In the genomic region with DNA sequence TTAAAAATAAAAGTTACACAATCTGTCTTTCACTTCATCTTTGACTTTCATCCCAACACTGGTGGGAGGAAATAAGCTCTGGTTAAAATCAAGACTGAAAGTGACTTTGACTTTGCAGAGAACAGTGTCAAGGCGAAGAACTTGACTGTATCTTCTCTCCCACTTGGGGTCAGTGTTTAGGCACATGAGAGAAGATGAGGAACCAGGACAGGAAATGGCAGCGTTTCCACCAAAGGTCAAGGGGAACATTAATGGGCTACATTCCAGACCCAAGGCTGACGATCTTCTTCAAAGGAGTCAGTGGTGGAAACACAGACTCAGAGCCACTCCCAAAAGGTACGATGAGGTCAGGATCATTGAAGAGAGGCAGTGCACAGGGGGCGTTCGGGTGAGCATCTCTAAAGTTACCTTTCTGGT, we compare ENCODE assay signal across 8 cellular contexts.
DNase-seq lines count a peak whose midpoint lies in the region; ATAC-seq and TF ChIP-seq lines count a peak whose summit lies in the region.

No MANE protein-coding gene starts in this region.

- peak; percentile 40 for TF ChIP-seq CTCF in Calu3 (IDR thresholded peaks at IDR 0.05; ENCODE audit: unreplicated experiment)
- peak; percentile 50 for TF ChIP-seq CTCF in astrocyte of the cerebellum (IDR thresholded peaks at IDR 0.05; ENCODE audit: low read depth, low read length, missing control alignments)
- peak; percentile 64 for TF ChIP-seq CTCF in type B pancreatic cell (conservative IDR thresholded peaks at IDR 0.05)

- intact Hi-C loops in Calu3 (cut with micrococcal nuclease; ENCODE audit: unreplicated experiment) = loop anchor here (1.0 to 2.0 kb wide), 2 partner anchors 607 to 613 kb away; no protein-coding TSS in a partner anchor

- in situ Hi-C loops in astrocyte of the cerebellum (cut with HindIII; ENCODE audit: low sequenced_read_pairs) = no loop called here

- H3K27me3 Mint-ChIP-seq in Calu3 (ENCODE audit: unreplicated experiment) = no peaks in the 10 kb centered on the region
- no peaks in the 10 kb centered on the region for H3K27me3 Mint-ChIP-seq in type B pancreatic cell

- H3K27ac Mint-ChIP-seq in Calu3 (ENCODE audit: unreplicated experiment) (no peak overlapping the region), type B pancreatic cell (peak overlapping the region; percentile 77)

- H3K36me3 Mint-ChIP-seq in Calu3 (ENCODE audit: insufficient read depth, unreplicated experiment) = no peaks in the 10 kb centered on the region
- no peaks in the 10 kb centered on the region for H3K36me3 Mint-ChIP-seq in type B pancreatic cell

- CTCF ChIA-PET in Calu3 (lab: Charles Lee) = interaction anchor here (0.6 to 1.4 kb wide), 5 partner anchors 10 to 613 kb away, joined by 3 to 7 read pairs (median 4); no protein-coding TSS in a partner anchor

- peaks cover 15% of the 10 kb centered on the region for H3K4me1 Mint-ChIP-seq in Calu3 (ENCODE audit: low read depth, unreplicated experiment)
- H3K4me1 Mint-ChIP-seq in type B pancreatic cell (ENCODE audit: unreplicated experiment) = peaks cover 38% of the 10 kb centered on the region

- BruUV-seq in Calu3 (replicated peaks; lab: Mats Ljungman, UMichigan) = no TSS peak

- peak; percentile 65 for ATAC-seq in GM21619 (IDR thresholded peaks at IDR 0.05; ENCODE audit: unreplicated experiment)

- H3K9me3 Mint-ChIP-seq in Calu3 (ENCODE audit: low read depth, unreplicated experiment) = no peaks in the 10 kb centered on the region
- H3K9me3 Mint-ChIP-seq in type B pancreatic cell = peaks cover under 1% of the 10 kb centered on the region

- no peak overlapping the region for H3K4me3 ChIP-seq in astrocyte of the cerebellum (ENCODE audit: low read depth, low read length)

- H3K4me3 Mint-ChIP-seq in Calu3 (ENCODE audit: low read depth, unreplicated experiment) (no peak overlapping the region), type B pancreatic cell (peak overlapping the region; percentile 27)

- DNase-seq in Calu3 (peak; percentile 49), NCI-H2029 (lab: John Stamatoyannopoulos, UW) (peak; percentile 30), astrocyte of the cerebellum (ENCODE audit: low read depth) (peak; percentile 47), islet precursor cell (peak; percentile 96), type B pancreatic cell (ENCODE audit: extremely low spot score, unreplicated experiment) (no peak), activated gamma-delta T cell (lab: John Stamatoyannopoulos, UW) (no peak)
- no peak for DNase-seq in activated CD4-positive, CD25-positive, alpha-beta regulatory T cell treated with anti-CD3 and anti-CD28 coated beads, Interleukin-2, amount 50 U/mL, for 72 hours

Comparison
In these comparisons a context has a peak if more than half of its experiments do, and no peak if none do; other contexts are left out.
1. DNase-seq: peak in Calu3 (single experiment), NCI-H2029 (single experiment), astrocyte of the cerebellum (single experiment) and islet precursor cell (single experiment); none in type B pancreatic cell (single experiment), activated gamma-delta T cell (single experiment) and activated CD4-positive, CD25-positive, alpha-beta regulatory T cell treated with anti-CD3 and anti-CD28 coated beads, Interleukin-2, amount 50 U/mL, for 72 hours (single experiment).
2. Peak in every context shown above with its lines, with median percentiles within 50 percentile points of each other: CTCF ChIP-seq.